ENCODE assay signal across 17 cellular contexts in the genomic region with DNA sequence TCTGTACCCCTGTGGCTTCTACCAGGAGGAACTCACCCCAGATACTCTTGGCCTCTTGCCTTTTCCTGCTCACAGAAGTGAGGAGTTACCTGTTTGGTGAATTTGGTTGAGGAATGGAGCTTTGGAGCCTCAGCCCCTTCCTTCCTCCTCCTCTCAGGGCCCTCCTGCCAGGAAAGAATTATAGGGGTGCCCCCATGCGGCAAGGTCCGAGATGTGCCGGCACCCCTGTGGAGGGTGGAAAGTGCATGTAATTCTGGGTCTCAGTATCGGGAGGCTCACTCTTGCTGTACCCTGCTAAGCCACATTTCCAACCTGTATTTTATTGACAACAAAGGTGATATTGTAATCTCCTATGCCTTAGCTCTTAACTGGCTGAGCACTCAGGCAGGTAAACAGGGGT. TPM values are rescaled to one million over a fixed set of nuclear protein-coding genes. Genes with fewer than 3 reads are reported as not detected.
DNase-seq lines count a peak whose midpoint lies in the region; ATAC-seq, FAIRE-seq and TF ChIP-seq lines count a peak whose summit lies in the region.
"Had no signal": no experiment of that assay in that cellular context is flagged by ENCODE, and none has a peak within 500 bp of the region (broad histone marks: within the 10 kb centered on the region; RNA-seq: fewer than 3 reads in every experiment).

No MANE protein-coding gene starts in this region.

- TF ChIP-seq POLR2A in GM12892 (IDR thresholded peaks at IDR 0.05; ENCODE audit: low read depth, low read length) = no peak

- ATAC-seq in T-helper 17 cell = no peak
- ATAC-seq in HG02798 (IDR thresholded peaks at IDR 0.05; ENCODE audit: poor library complexity, unreplicated experiment) = no peak
- ATAC-seq: A549, GM23338 had no signal

- H3K36me3 Mint-ChIP-seq in T-helper 17 cell (ENCODE audit: low read depth) = no peaks in the 10 kb centered on the region
- H3K36me3 Mint-ChIP-seq: CD4-positive, alpha-beta memory T cell had no signal

- H3K9me3 ChIP-seq in T-helper 17 cell (ENCODE audit: control insufficient read depth, low read length, poor library complexity, severe bottlenecking) = no peaks in the 10 kb centered on the region
- H3K9me3 ChIP-seq: A549, BE2C had no signal

- H3K27me3 Mint-ChIP-seq in T-helper 17 cell = peaks cover 19% of the 10 kb centered on the region
- H3K27me3 Mint-ChIP-seq: CD4-positive, alpha-beta memory T cell had no signal

- DNase-seq in GM12892 (ENCODE audit: insufficient read length) (no peak), NAMALWA (ENCODE audit: low spot score) (peak; percentile 23), T-helper 17 cell (no peak), NCI-H2029 (lab: John Stamatoyannopoulos, UW) (no peak), NCI-H1092 (lab: John Stamatoyannopoulos, UW) (no peak), NCI-H524 (lab: John Stamatoyannopoulos, UW) (no peak)
- DNase-seq: BE2C; CD4-positive, alpha-beta memory T cell; COR-L47; DND-41; GF-D8; H7 had no signal

- no peak overlapping the region for H3K4me3 Mint-ChIP-seq in T-helper 17 cell
- H3K4me3 Mint-ChIP-seq: CD4-positive, alpha-beta memory T cell; GM23338 had no signal

- peak overlapping the region; percentile 37 for H3K27ac Mint-ChIP-seq in T-helper 17 cell
- H3K27ac Mint-ChIP-seq: GM23338 had no signal

- FAIRE-seq in GM12892 (lab: Jason Lieb, UNC) = peak; percentile 60
- FAIRE-seq: A549 had no signal

- H3K4me1 Mint-ChIP-seq in T-helper 17 cell = peaks cover 5% of the 10 kb centered on the region

RNA-seq across cellular contexts. Expression of gene IGSF22, which starts 13.7 kb away (rescaled TPM):
- not detected for polyA plus RNA-seq in GM12892 (2012; ENCODE audit: missing spikeins)
- 1 to 10 TPM; 2.0 to 9.4 TPM for total RNA-seq in T-helper 17 cell
- total RNA-seq: GM23338, HT1080 had no signal
- polyA plus RNA-seq: AG04450 had no signal

RNA-seq across cellular contexts. Expression of gene TMEM86A, which starts 41.1 kb away (rescaled TPM):
- polyA plus RNA-seq in GM12892 (2012; ENCODE audit: missing spikeins) = 0.11 TPM
- 1 to 10 TPM; 5.4 to 6.1 TPM for total RNA-seq in T-helper 17 cell

RNA-seq across cellular contexts. Expression of gene PTPN5, which starts 51.9 kb away (rescaled TPM):
- not detected for polyA plus RNA-seq in GM12892 (2012; ENCODE audit: missing spikeins)
- total RNA-seq in T-helper 17 cell = not detected
- total RNA-seq: CD4-positive, alpha-beta memory T cell; HT1080 had no signal
- polyA plus RNA-seq: AG04450; CD4-positive, alpha-beta memory T cell had no signal
